8 cellular contexts compared by ENCODE assay signal in genomic region chr9:21395778-21396717, GRCh38. TPM values are rescaled to one million over a fixed set of nuclear protein-coding genes. Genes with fewer than 3 reads are reported as not detected.
DNase-seq lines count a peak whose midpoint lies in the region; ATAC-seq and TF ChIP-seq lines count a peak whose summit lies in the region.

No MANE protein-coding gene starts in this region.

- no peaks in the 10 kb centered on the region for H3K36me3 ChIP-seq in endodermal cell (ENCODE audit: control insufficient read depth, insufficient read depth, low read length)
- no peaks in the 10 kb centered on the region for H3K36me3 ChIP-seq in muscle layer of colon (ENCODE audit: insufficient read depth, low read length)

- no peak overlapping the region for H3K27ac Mint-ChIP-seq in endodermal cell

- TF ChIP-seq CTCF in endodermal cell (conservative IDR thresholded peaks at IDR 0.05): peak; percentile 97

- H3K9me3 ChIP-seq in endodermal cell (ENCODE audit: control insufficient read depth, low read length) (no peaks in the 10 kb centered on the region), muscle layer of colon (ENCODE audit: low read length) (no peaks in the 10 kb centered on the region)

- H3K27me3 Mint-ChIP-seq in endodermal cell (ENCODE audit: insufficient read depth): peaks cover 71% of the 10 kb centered on the region

- H3K36me3 Mint-ChIP-seq in endodermal cell (ENCODE audit: low read depth): no peaks in the 10 kb centered on the region

- peak; percentile 57 for ATAC-seq in GM21619 (IDR thresholded peaks at IDR 0.05; ENCODE audit: unreplicated experiment)

- WGBS in endodermal cell (ENCODE audit: insufficient coverage in 1 of 2, insufficient read length in 1 of 2), 2 experiments: 12 to 13% methylated on average over 11 to 40 of the region's 40 CpGs

- H3K27me3 ChIP-seq in endodermal cell (ENCODE audit: control insufficient read depth, insufficient read depth, low read length, poor library complexity, severe bottlenecking) (peaks cover 61% of the 10 kb centered on the region), muscle layer of colon (ENCODE audit: control insufficient read depth in 1 of 2, insufficient read depth in 2 of 2, low read length in 2 of 2) (peaks cover 0 to 4% of the 10 kb centered on the region in 2 donors)

- in situ Hi-C loops in G401 (cut with HindIII; ENCODE audit: low sequenced_read_pairs): no loop called here

- peaks cover 1% of the 10 kb centered on the region for H3K4me1 Mint-ChIP-seq in endodermal cell

- H3K4me1 ChIP-seq in endodermal cell (ENCODE audit: control insufficient read depth, insufficient read depth, low read length) (no peaks in the 10 kb centered on the region), muscle layer of colon (ENCODE audit: insufficient read depth, low read length) (no peaks in the 10 kb centered on the region)

- DNase-seq in G401 (ENCODE audit: low spot score) (peak; percentile 71), M059J (ENCODE audit: low read depth) (peak; percentile 47), endodermal cell (peak; percentile 88), SIG-M5 treated with dmso at 0.1 percent for 504 hours (lab: John Stamatoyannopoulos, UW; ENCODE audit: unreplicated experiment) (no peak)
- peak; percentile 87 for DNase-seq in activated CD8-positive, alpha-beta memory T cell treated with anti-CD3 and anti-CD28 coated beads for 24 hours
- DNase-seq in stimulated activated CD8-positive, alpha-beta memory T cell treated with anti-CD3 and anti-CD28 coated beads, Interleukin-7, amount 100 ng/mL, for 4 hours (ENCODE audit: low read depth in 2 of 2): peak; percentile 25 to 37

- H3K27ac ChIP-seq in endodermal cell (ENCODE audit: low read depth, low read length) (no peak overlapping the region), muscle layer of colon (ENCODE audit: low read depth, low read length) (no peak overlapping the region)

- H3K4me3 Mint-ChIP-seq in endodermal cell: peak overlapping the region; percentile 45

- no peaks in the 10 kb centered on the region for H3K9me3 Mint-ChIP-seq in endodermal cell

- H3K9ac ChIP-seq in endodermal cell (ENCODE audit: extremely low read depth, low read length, poor library complexity, severe bottlenecking): no peak overlapping the region
- peak overlapping the region; percentile 4 for H3K9ac ChIP-seq in muscle layer of colon (ENCODE audit: low read length)

- H3K4me3 ChIP-seq in endodermal cell (ENCODE audit: low read length): peak overlapping the region; percentile 79
- peak overlapping the region; percentile 62 to 63 for H3K4me3 ChIP-seq in muscle layer of colon (ENCODE audit: low read depth in 1 of 2, low read length in 2 of 2)

RNA-seq across cellular contexts. Expression of gene IFNA2, which starts 10.8 kb away (rescaled TPM):
- total RNA-seq in G401 (2014; rRNA removed; shearing (Covaris generic)): not detected in 2 replicates
- not detected in 2 replicates for total RNA-seq in M059J (2014; rRNA removed; shearing (Covaris generic))
- not detected for total RNA-seq in endodermal cell
- polyA plus RNA-seq in endodermal cell (2013, experiment 1 of 2): not detected
- polyA plus RNA-seq in endodermal cell (2013, experiment 2 of 2): not detected

RNA-seq across cellular contexts. Expression of gene IFNA8, which starts 12.9 kb away (rescaled TPM):
- total RNA-seq in G401 (2014; rRNA removed; shearing (Covaris generic)): not detected in 2 replicates
- not detected in 2 replicates for total RNA-seq in M059J (2014; rRNA removed; shearing (Covaris generic))
- not detected for total RNA-seq in endodermal cell
- polyA plus RNA-seq in endodermal cell (2013, experiment 1 of 2): not detected
- polyA plus RNA-seq in endodermal cell (2013, experiment 2 of 2): not detected

RNA-seq across cellular contexts. Expression of gene IFNA13, which starts 28.2 kb away (rescaled TPM):
- not detected in 2 replicates for total RNA-seq in G401 (2014; rRNA removed; shearing (Covaris generic))
- not detected in 2 replicates for total RNA-seq in M059J (2014; rRNA removed; shearing (Covaris generic))
- not detected for total RNA-seq in endodermal cell
- polyA plus RNA-seq in endodermal cell (2013, experiment 1 of 2): not detected
- polyA plus RNA-seq in endodermal cell (2013, experiment 2 of 2): not detected

RNA-seq across cellular contexts. Expression of gene IFNA1, which starts 44.2 kb away (rescaled TPM):
- total RNA-seq in G401 (2014; rRNA removed; shearing (Covaris generic)): not detected in 2 replicates
- not detected in 2 replicates for total RNA-seq in M059J (2014; rRNA removed; shearing (Covaris generic))
- total RNA-seq in endodermal cell: not detected
- not detected for polyA plus RNA-seq in endodermal cell (2013, experiment 1 of 2)
- not detected for polyA plus RNA-seq in endodermal cell (2013, experiment 2 of 2)

RNA-seq across cellular contexts. Expression of gene IFNA6, which starts 45.4 kb away (rescaled TPM):
- total RNA-seq in G401 (2014; rRNA removed; shearing (Covaris generic)): not detected in 2 replicates
- total RNA-seq in M059J (2014; rRNA removed; shearing (Covaris generic)): not detected in 2 replicates
- total RNA-seq in endodermal cell: not detected
- polyA plus RNA-seq in endodermal cell (2013, experiment 1 of 2): not detected
- not detected for polyA plus RNA-seq in endodermal cell (2013, experiment 2 of 2)
